8 cellular contexts compared by ENCODE assay signal in the genomic region with DNA sequence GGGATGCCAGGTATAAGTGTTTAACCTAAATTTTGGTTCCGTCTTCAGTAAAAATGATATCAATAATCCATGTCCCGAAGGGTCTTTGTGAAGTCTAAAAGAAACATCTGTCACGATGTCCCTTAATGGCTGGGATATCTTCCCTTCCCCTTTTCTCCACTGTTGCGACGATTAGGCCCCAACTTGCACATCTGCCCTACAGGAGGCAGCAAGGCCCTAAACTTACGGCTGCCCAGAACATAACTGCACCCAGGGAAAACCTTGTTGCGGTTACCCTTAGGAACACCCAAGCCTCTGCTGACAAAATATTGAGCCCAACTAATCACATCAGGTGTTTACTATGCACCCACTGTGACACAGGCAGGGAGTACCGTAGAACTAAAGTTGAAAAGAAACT. TPM values are rescaled to one million over a fixed set of nuclear protein-coding genes. Genes with fewer than 3 reads are reported as not detected.
DNase-seq lines count a peak whose midpoint lies in the region; ATAC-seq and TF ChIP-seq lines count a peak whose summit lies in the region.

No MANE protein-coding gene starts in this region.

- no peaks in the 10 kb centered on the region for H3K27me3 ChIP-seq in foreskin keratinocyte

- no peak for TF ChIP-seq CTCF in AG10803 (conservative IDR thresholded peaks at IDR 0.05; ENCODE audit: low read length)
- peak; percentile 53 for TF ChIP-seq CTCF in foreskin keratinocyte (conservative IDR thresholded peaks at IDR 0.05)

- DNase-seq in AG10803 (ENCODE audit: low read depth) (no peak), NCI-H510A treated with DMSO at 0.1 percent for 48 hours (lab: John Stamatoyannopoulos, UW) (peak; percentile 41), foreskin keratinocyte (peak in 1 of 2 donors; percentile 56), renal cortical epithelial cell (ENCODE audit: low read depth) (peak; percentile 42)
- DNase-seq in activated T-cell treated with anti-CD3 and anti-CD28 coated beads, Interleukin-2, amount 50 U/mL, for 1 hour = peak; percentile 42

- H3K27ac ChIP-seq in foreskin keratinocyte = peak overlapping the region; percentile 93

- peak; percentile 9 for ATAC-seq in GM18907 (IDR thresholded peaks at IDR 0.05; ENCODE audit: unreplicated experiment)
- ATAC-seq in foreskin keratinocyte = no peak
- ATAC-seq in GM21526 (IDR thresholded peaks at IDR 0.05; ENCODE audit: low FRiP score, unreplicated experiment) = no peak
- no peak for ATAC-seq in HG03135 (IDR thresholded peaks at IDR 0.05; ENCODE audit: unreplicated experiment)

- H3K4me3 ChIP-seq in AG10803 (ENCODE audit: low read length) = peak overlapping the region; percentile 65

- peaks cover 7% of the 10 kb centered on the region for H3K4me1 ChIP-seq in foreskin keratinocyte

RNA-seq across cellular contexts. Expression of a gene that starts 1.2 kb away (rescaled TPM):
- total RNA-seq in foreskin keratinocyte (110 and 118 TPM in 2 replicates), renal cortical epithelial cell (135 and 254 TPM in 2 replicates)
- 32.3 and 33.6 TPM in 2 replicates for polyA plus RNA-seq in foreskin keratinocyte
